ENCODE assay signal across 1 cellular context in the genomic region with DNA sequence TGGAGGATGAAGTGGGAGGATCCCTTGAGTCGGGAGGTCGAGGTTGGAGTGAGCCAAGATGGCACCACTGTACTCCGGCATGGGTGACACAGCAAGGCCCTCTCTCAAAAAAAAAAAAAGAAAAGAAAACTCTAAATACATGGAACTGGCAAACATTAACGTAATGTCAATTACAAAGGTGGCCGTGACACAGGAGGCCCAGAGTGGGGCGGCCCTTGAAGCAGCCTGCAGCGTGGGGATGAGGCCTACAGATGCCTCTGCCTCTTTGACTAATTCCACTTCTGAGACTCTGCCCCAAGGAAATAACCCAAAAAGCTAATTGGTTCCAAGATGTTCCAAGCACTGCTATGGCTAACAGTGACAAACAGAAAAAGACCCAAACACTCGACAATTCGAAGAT.
TF ChIP-seq lines count a peak whose summit lies in the region.

No MANE protein-coding gene starts in this region.

TF ChIP-seq in WTC11, 78 proteins besides CTCF, POLR2A, EP300 and RAD21 (continued from another document):
- TF ChIP-seq, protein P1, sequence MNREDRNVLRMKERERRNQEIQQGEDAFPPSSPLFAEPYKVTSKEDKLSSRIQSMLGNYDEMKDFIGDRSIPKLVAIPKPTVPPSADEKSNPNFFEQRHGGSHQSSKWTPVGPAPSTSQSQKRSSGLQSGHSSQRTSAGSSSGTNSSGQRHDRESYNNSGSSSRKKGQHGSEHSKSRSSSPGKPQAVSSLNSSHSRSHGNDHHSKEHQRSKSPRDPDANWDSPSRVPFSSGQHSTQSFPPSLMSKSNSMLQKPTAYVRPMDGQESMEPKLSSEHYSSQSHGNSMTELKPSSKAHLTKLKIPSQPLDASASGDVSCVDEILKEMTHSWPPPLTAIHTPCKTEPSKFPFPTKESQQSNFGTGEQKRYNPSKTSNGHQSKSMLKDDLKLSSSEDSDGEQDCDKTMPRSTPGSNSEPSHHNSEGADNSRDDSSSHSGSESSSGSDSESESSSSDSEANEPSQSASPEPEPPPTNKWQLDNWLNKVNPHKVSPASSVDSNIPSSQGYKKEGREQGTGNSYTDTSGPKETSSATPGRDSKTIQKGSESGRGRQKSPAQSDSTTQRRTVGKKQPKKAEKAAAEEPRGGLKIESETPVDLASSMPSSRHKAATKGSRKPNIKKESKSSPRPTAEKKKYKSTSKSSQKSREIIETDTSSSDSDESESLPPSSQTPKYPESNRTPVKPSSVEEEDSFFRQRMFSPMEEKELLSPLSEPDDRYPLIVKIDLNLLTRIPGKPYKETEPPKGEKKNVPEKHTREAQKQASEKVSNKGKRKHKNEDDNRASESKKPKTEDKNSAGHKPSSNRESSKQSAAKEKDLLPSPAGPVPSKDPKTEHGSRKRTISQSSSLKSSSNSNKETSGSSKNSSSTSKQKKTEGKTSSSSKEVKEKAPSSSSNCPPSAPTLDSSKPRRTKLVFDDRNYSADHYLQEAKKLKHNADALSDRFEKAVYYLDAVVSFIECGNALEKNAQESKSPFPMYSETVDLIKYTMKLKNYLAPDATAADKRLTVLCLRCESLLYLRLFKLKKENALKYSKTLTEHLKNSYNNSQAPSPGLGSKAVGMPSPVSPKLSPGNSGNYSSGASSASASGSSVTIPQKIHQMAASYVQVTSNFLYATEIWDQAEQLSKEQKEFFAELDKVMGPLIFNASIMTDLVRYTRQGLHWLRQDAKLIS (CRISPR knock-in tag; IDR thresholded peaks at IDR 0.05; ENCODE audit: borderline replicate concordance): no peak
- TF ChIP-seq ETV6 (CRISPR knock-in tag; IDR thresholded peaks at IDR 0.05): no peak
